38 cellular contexts compared by ENCODE assay signal in the genomic region with DNA sequence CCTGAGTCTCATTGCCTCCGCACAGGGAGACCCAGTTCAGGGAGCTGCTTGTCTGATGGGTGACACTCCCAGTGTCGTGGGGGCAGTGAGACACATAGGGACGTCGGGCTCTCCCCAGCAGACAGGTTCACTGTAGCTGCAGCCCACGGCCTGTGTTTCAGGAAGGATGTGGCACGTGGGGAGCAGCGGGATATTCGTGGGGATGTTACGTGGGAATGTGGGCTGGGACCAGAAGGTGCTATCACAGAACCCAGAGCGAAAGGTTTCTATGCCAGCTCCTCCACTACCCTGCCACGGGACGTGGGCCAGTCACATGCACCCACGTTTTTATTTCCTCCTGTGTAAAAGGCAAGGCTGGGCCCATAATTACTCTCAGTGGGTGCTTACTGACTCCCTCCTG. TPM values are rescaled to one million over a fixed set of nuclear protein-coding genes. Genes with fewer than 3 reads are reported as not detected.
"Had no signal": no experiment of that assay in that cellular context is flagged by ENCODE, and none has a peak within 500 bp of the region (broad histone marks: within the 10 kb centered on the region; RNA-seq: fewer than 3 reads in every experiment).

No MANE protein-coding gene starts in this region.

- H3K27me3 ChIP-seq: adrenal gland, body of pancreas, cardiac muscle cell, colonic mucosa had no signal

- ATAC-seq: activated CD4-positive, alpha-beta T cell treated with anti-CD3 and anti-CD28 coated beads for 36 hours; activated CD8-positive, alpha-beta memory T cell treated with anti-CD3 and anti-CD28 coated beads, Interleukin-2, amount 10 ng/mL, durations not matched to agents 7 days and 5 days; activated CD8-positive, alpha-beta T cell treated with anti-CD3 and anti-CD28 coated beads, Interleukin-2, amount 10 ng/mL, durations not matched to agents 7 days and 5 days; activated naive CD8-positive, alpha-beta T cell treated with anti-CD3 and anti-CD28 coated beads, Interleukin-2, amount 50 U/mL, for 24 hours; body of pancreas; gastroesophageal sphincter; T-helper 17 cell had no signal

- H3K4me3 ChIP-seq: adrenal gland, body of pancreas, cardiac muscle cell, colonic mucosa, esophagus squamous epithelium, gastroesophageal sphincter had no signal

- H3K4me1 ChIP-seq: adrenal gland, colonic mucosa, esophagus squamous epithelium, gastroesophageal sphincter had no signal

- DNase-seq: activated CD4-positive, alpha-beta memory T cell treated with anti-CD3 and anti-CD28 coated beads for 36 hours; activated CD4-positive, alpha-beta T cell treated with anti-CD3 and anti-CD28 coated beads for 36 hours; activated CD4-positive, alpha-beta T cell treated with anti-CD3 and anti-CD28 coated beads, Interleukin-2, amount 10 ng/mL, durations not matched to agents 24 days and 14 days; activated CD4-positive, CD25-positive, alpha-beta regulatory T cell; activated CD4-positive, CD25-positive, alpha-beta regulatory T cell treated with anti-CD3 and anti-CD28 coated beads, Interleukin-2, amount 50 U/mL, for 72 hours; activated CD8-positive, alpha-beta memory T cell treated with anti-CD3 and anti-CD28 coated beads, Interleukin-2, amount 10 ng/mL, durations not matched to agents 7 days and 5 days; activated CD8-positive, alpha-beta memory T cell treated with anti-CD3 and anti-CD28 coated beads, Interleukin-2, amount 50 U/mL, for 4 hours; activated CD8-positive, alpha-beta T cell treated with anti-CD3 and anti-CD28 coated beads, Interleukin-2, amount 10 ng/mL, durations not matched to agents 7 days and 5 days; activated effector memory CD4-positive, alpha-beta T cell treated with anti-CD3 and anti-CD28 coated beads, Interleukin-2, amount 50 U/mL, for 16 hours; activated naive CD4-positive, alpha-beta T cell treated with anti-CD3 and anti-CD28 coated beads for 36 hours; activated naive CD8-positive, alpha-beta T cell treated with anti-CD3 and anti-CD28 coated beads for 36 hours; activated naive CD8-positive, alpha-beta T cell treated with anti-CD3 and anti-CD28 coated beads, Interleukin-2, amount 50 U/mL, for 24 hours; activated T-cell treated with anti-CD3 and anti-CD28 coated beads, Interleukin-2, amount 50 U/mL, for 1 hour; activated T-cell treated with anti-CD3 and anti-CD28 coated beads, Interleukin-2, amount 50 U/mL, for 48 hours; adrenal gland; amygdala; aorta; body of pancreas; central memory CD4-positive, alpha-beta T cell; cerebellar nuclear complex; colonic mucosa; effector CD8-positive, alpha-beta T cell; esophagus squamous epithelium; foreskin melanocyte; T-helper 1 cell; T-helper 17 cell; T1000 had no signal

- H3K36me3 ChIP-seq: adrenal gland, cardiac muscle cell, colonic mucosa, esophagus squamous epithelium, gastroesophageal sphincter had no signal

- H3K27ac ChIP-seq: adrenal gland, body of pancreas, cardiac muscle cell, colonic mucosa, epithelial cell of prostate, esophagus squamous epithelium, gastroesophageal sphincter had no signal

- FAIRE-seq: endometrium, endothelial cell of umbilical vein had no signal

- H3K9me3 ChIP-seq: adrenal gland, body of pancreas, colonic mucosa, esophagus squamous epithelium, gastroesophageal sphincter had no signal

RNA-seq across cellular contexts. Expression of a gene that starts 16.3 kb away (rescaled TPM):
- total RNA-seq: activated CD4-positive, alpha-beta T cell treated with anti-CD3 and anti-CD28 coated beads for 36 hours; activated CD8-positive, alpha-beta memory T cell treated with anti-CD3 and anti-CD28 coated beads, Interleukin-2, amount 10 ng/mL, durations not matched to agents 7 days and 5 days; activated CD8-positive, alpha-beta T cell treated with anti-CD3 and anti-CD28 coated beads, Interleukin-2, amount 10 ng/mL, durations not matched to agents 7 days and 5 days; activated T-helper 2 cell treated with anti-CD3 and anti-CD28 coated beads, Interferon-gamma antibody, Interleukin-2, Interleukin-4, amounts not matched to agents 10 μg/mL and 5 μg/mL and 100 μg/mL, durations not matched to agents 14 hours and 24 hours and 36 hours; dermis microvascular lymphatic vessel endothelial cell; endothelial cell of umbilical vein; glomerular endothelial cell had no signal
- polyA plus RNA-seq: aorta, endothelial cell of umbilical vein had no signal

RNA-seq across cellular contexts. Expression of a gene that starts 44.3 kb away (rescaled TPM):
- total RNA-seq: activated CD4-positive, alpha-beta memory T cell treated with anti-CD3 and anti-CD28 coated beads for 36 hours; activated CD4-positive, alpha-beta T cell treated with anti-CD3 and anti-CD28 coated beads for 36 hours; activated CD4-positive, alpha-beta T cell treated with anti-CD3 and anti-CD28 coated beads, Interleukin-2, amount 10 ng/mL, durations not matched to agents 24 days and 14 days; activated CD8-positive, alpha-beta memory T cell treated with anti-CD3 and anti-CD28 coated beads for 36 hours; activated CD8-positive, alpha-beta memory T cell treated with anti-CD3 and anti-CD28 coated beads, Interleukin-2, amount 10 ng/mL, durations not matched to agents 7 days and 5 days; activated CD8-positive, alpha-beta T cell treated with anti-CD3 and anti-CD28 coated beads, Interleukin-2, amount 10 ng/mL, durations not matched to agents 7 days and 5 days; activated naive CD4-positive, alpha-beta T cell treated with anti-CD3 and anti-CD28 coated beads for 36 hours; activated naive CD8-positive, alpha-beta T cell treated with anti-CD3 and anti-CD28 coated beads for 36 hours; activated T-helper 1 cell treated with anti-CD3 and anti-CD28 coated beads, Interleukin-12 subunit alpha, Interleukin-12 subunit beta, Interleukin-2, Interleukin-4 antibody, amounts not matched to agents 30 ng/mL and 10 ng/mL and 1 ng/mL, durations not matched to agents 14 hours and 24 hours and 36 hours; activated T-helper 2 cell treated with anti-CD3 and anti-CD28 coated beads, Interferon-gamma antibody, Interleukin-2, Interleukin-4, amounts not matched to agents 10 μg/mL and 5 μg/mL and 100 μg/mL, durations not matched to agents 14 hours and 24 hours and 36 hours; aorta; endothelial cell of umbilical vein; fibroblast of lung; T-helper 17 cell had no signal
- polyA plus RNA-seq: endothelial cell of umbilical vein, fibroblast of lung had no signal

RNA-seq across cellular contexts. Expression of a gene that starts 57.8 kb away (rescaled TPM):
- total RNA-seq: activated CD4-positive, alpha-beta memory T cell treated with anti-CD3 and anti-CD28 coated beads for 36 hours; activated CD4-positive, alpha-beta T cell treated with anti-CD3 and anti-CD28 coated beads for 36 hours; activated CD4-positive, alpha-beta T cell treated with anti-CD3 and anti-CD28 coated beads, Interleukin-2, amount 10 ng/mL, durations not matched to agents 24 days and 14 days; activated CD8-positive, alpha-beta memory T cell treated with anti-CD3 and anti-CD28 coated beads for 36 hours; activated CD8-positive, alpha-beta memory T cell treated with anti-CD3 and anti-CD28 coated beads, Interleukin-2, amount 10 ng/mL, durations not matched to agents 7 days and 5 days; activated CD8-positive, alpha-beta T cell treated with anti-CD3 and anti-CD28 coated beads, Interleukin-2, amount 10 ng/mL, durations not matched to agents 7 days and 5 days; activated naive CD4-positive, alpha-beta T cell treated with anti-CD3 and anti-CD28 coated beads for 36 hours; activated naive CD8-positive, alpha-beta T cell treated with anti-CD3 and anti-CD28 coated beads for 36 hours; activated T-helper 1 cell treated with anti-CD3 and anti-CD28 coated beads, Interleukin-12 subunit alpha, Interleukin-12 subunit beta, Interleukin-2, Interleukin-4 antibody, amounts not matched to agents 30 ng/mL and 10 ng/mL and 1 ng/mL, durations not matched to agents 14 hours and 24 hours and 36 hours; activated T-helper 2 cell treated with anti-CD3 and anti-CD28 coated beads, Interferon-gamma antibody, Interleukin-2, Interleukin-4, amounts not matched to agents 10 μg/mL and 5 μg/mL and 100 μg/mL, durations not matched to agents 14 hours and 24 hours and 36 hours; cardiac muscle cell had no signal
